ENCODE assay signal across 3 cellular contexts in genomic region chr5:69477170-69477569, GRCh38.
TF ChIP-seq lines count a peak whose summit lies in the region.

No MANE protein-coding gene starts in this region.

TF ChIP-seq in SK-N-SH, 30 proteins besides CTCF, POLR2A, EP300 and RAD21:
- TF ChIP-seq FOXJ3 (CRISPR knock-in tag; IDR thresholded peaks at IDR 0.05) (no peak), GATA2 (CRISPR knock-in tag; IDR thresholded peaks at IDR 0.05) (no peak), SIN3A (IDR thresholded peaks at IDR 0.05; ENCODE audit: borderline replicate concordance, low read depth, low read length) (no peak), RFX5 (IDR thresholded peaks at IDR 0.05; ENCODE audit: low read length) (no peak), IRF3 (IDR thresholded peaks at IDR 0.05; ENCODE audit: low read depth, low read length) (no peak), NFIC (IDR thresholded peaks at IDR 0.05; ENCODE audit: borderline replicate concordance) (no peak), NRF1 (IDR thresholded peaks at IDR 0.05; ENCODE audit: low read depth, low read length) (no peak), ELF1 (IDR thresholded peaks at IDR 0.05) (no peak), USF1 (IDR thresholded peaks at IDR 0.05; ENCODE audit: borderline replicate concordance, low read depth) (no peak), CHD2 (IDR thresholded peaks at IDR 0.05; ENCODE audit: low read length, partially characterized antibody) (no peak), TEAD4 (IDR thresholded peaks at IDR 0.05; ENCODE audit: borderline replicate concordance, insufficient read depth) (no peak), TAF1 (IDR thresholded peaks at IDR 0.05; ENCODE audit: borderline replicate concordance, low read depth, low read length) (no peak), JUND (IDR thresholded peaks at IDR 0.05) (no peak)
TF ChIP-seq in SK-N-SH: peak in this region for 0.

TF ChIP-seq in SK-N-SH treated with all-trans-retinoic acid at 6 μM for 48 hours, 23 proteins besides CTCF, POLR2A, EP300 and RAD21:
- TF ChIP-seq ESRRG (CRISPR knock-in tag; IDR thresholded peaks at IDR 0.05) (no peak), OSR1 (CRISPR knock-in tag; IDR thresholded peaks at IDR 0.05) (no peak), ZFP30 (CRISPR knock-in tag; IDR thresholded peaks at IDR 0.05) (no peak), ISL1 (CRISPR knock-in tag; IDR thresholded peaks at IDR 0.05) (no peak), SNAI2 (CRISPR knock-in tag; IDR thresholded peaks at IDR 0.05) (no peak), RARB (CRISPR knock-in tag; IDR thresholded peaks at IDR 0.05) (no peak), CSRNP3 (CRISPR knock-in tag; IDR thresholded peaks at IDR 0.05) (no peak), TCF4 (CRISPR knock-in tag; IDR thresholded peaks at IDR 0.05; ENCODE audit: borderline replicate concordance) (no peak), ARNTL (CRISPR knock-in tag; IDR thresholded peaks at IDR 0.05; ENCODE audit: borderline replicate concordance, low read depth) (no peak)
TF ChIP-seq in SK-N-SH treated with all-trans-retinoic acid at 6 μM for 48 hours: peak in this region for 0.

TF ChIP-seq in endothelial cell of umbilical vein, 7 proteins besides CTCF, POLR2A, EP300 and RAD21:
- TF ChIP-seq POLR2AphosphoS5 (IDR thresholded peaks at IDR 0.05; ENCODE audit: insufficient read depth, low read depth, low read length) (no peak), MYC (IDR thresholded peaks at IDR 0.05; ENCODE audit: low read depth, low read length) (no peak), EZH2 (IDR thresholded peaks at IDR 0.05; ENCODE audit: borderline replicate concordance, low read depth, low read length, severe bottlenecking) (no peak), JUN (IDR thresholded peaks at IDR 0.05; ENCODE audit: borderline replicate concordance, insufficient read depth, insufficient read length, low read depth) (peak; percentile 24), FOS (IDR thresholded peaks at IDR 0.05; ENCODE audit: borderline replicate concordance, insufficient read depth, low read length) (no peak), GATA2 (IDR thresholded peaks at IDR 0.05; ENCODE audit: insufficient read depth, insufficient read length, low read depth, low read length) (peak; percentile 56)
